Comparison of ENCODE assay signal across 24 cellular contexts in genomic region chr18:43559507-43559906, GRCh38.
"Had no signal": no experiment of that assay in that cellular context is flagged by ENCODE, and none has a peak within 500 bp of the region (broad histone marks: within the 10 kb centered on the region; RNA-seq: fewer than 3 reads in every experiment).

No MANE protein-coding gene starts in this region.

- H3K27ac Mint-ChIP-seq: activated CD4-positive, alpha-beta T cell treated with anti-CD3 and anti-CD28 coated beads, Interleukin-2, amount 10 ng/mL, durations not matched to agents 7 days and 5 days; activated CD8-positive, alpha-beta T cell treated with anti-CD3 and anti-CD28 coated beads for 36 hours; activated naive CD4-positive, alpha-beta T cell treated with anti-CD3 and anti-CD28 coated beads for 36 hours; activated naive CD4-positive, alpha-beta T cell treated with anti-CD3 and anti-CD28 coated beads, Interleukin-2, amount 50 U/mL, for 24 hours; activated naive CD8-positive, alpha-beta T cell treated with anti-CD3 and anti-CD28 coated beads for 36 hours; activated naive CD8-positive, alpha-beta T cell treated with anti-CD3 and anti-CD28 coated beads, Interleukin-2, amount 50 U/mL, for 24 hours; activated T-helper 17 cell treated with anti-CD3 and anti-CD28 coated beads, Interleukin-2, amount 50 U/mL, for 72 hours; WTC11 had no signal

- H3K4me3 Mint-ChIP-seq: activated CD4-positive, alpha-beta T cell treated with anti-CD3 and anti-CD28 coated beads, Interleukin-2, amount 10 ng/mL, durations not matched to agents 7 days and 5 days; activated CD8-positive, alpha-beta T cell treated with anti-CD3 and anti-CD28 coated beads for 36 hours; activated naive CD4-positive, alpha-beta T cell treated with anti-CD3 and anti-CD28 coated beads for 36 hours; activated naive CD4-positive, alpha-beta T cell treated with anti-CD3 and anti-CD28 coated beads, Interleukin-2, amount 50 U/mL, for 24 hours; activated naive CD8-positive, alpha-beta T cell treated with anti-CD3 and anti-CD28 coated beads for 36 hours; activated naive CD8-positive, alpha-beta T cell treated with anti-CD3 and anti-CD28 coated beads, Interleukin-2, amount 50 U/mL, for 24 hours; activated T-cell treated with anti-CD3 and anti-CD28 coated beads, Interleukin-2, amount 50 U/mL, for 4 hours; activated T-helper 17 cell treated with anti-CD3 and anti-CD28 coated beads, Interleukin-2, amount 50 U/mL, for 72 hours; WTC11 had no signal

- ATAC-seq: activated CD8-positive, alpha-beta T cell treated with anti-CD3 and anti-CD28 coated beads for 36 hours; activated naive CD8-positive, alpha-beta T cell treated with anti-CD3 and anti-CD28 coated beads, Interleukin-2, amount 50 U/mL, for 24 hours; activated T-cell treated with anti-CD3 and anti-CD28 coated beads, Interleukin-2, amount 50 U/mL, for 4 hours; activated T-helper 17 cell treated with anti-CD3 and anti-CD28 coated beads, Interleukin-2, amount 50 U/mL, for 72 hours; body of pancreas; WTC11 had no signal

- H3K36me3 Mint-ChIP-seq: activated naive CD4-positive, alpha-beta T cell treated with anti-CD3 and anti-CD28 coated beads, Interleukin-2, amount 50 U/mL, for 24 hours; activated naive CD8-positive, alpha-beta T cell treated with anti-CD3 and anti-CD28 coated beads for 36 hours had no signal

- H3K4me1 Mint-ChIP-seq: activated CD4-positive, alpha-beta T cell treated with anti-CD3 and anti-CD28 coated beads, Interleukin-2, amount 10 ng/mL, durations not matched to agents 7 days and 5 days; activated naive CD4-positive, alpha-beta T cell treated with anti-CD3 and anti-CD28 coated beads, Interleukin-2, amount 50 U/mL, for 24 hours; activated naive CD8-positive, alpha-beta T cell treated with anti-CD3 and anti-CD28 coated beads for 36 hours; activated naive CD8-positive, alpha-beta T cell treated with anti-CD3 and anti-CD28 coated beads, Interleukin-2, amount 50 U/mL, for 24 hours; activated T-helper 17 cell treated with anti-CD3 and anti-CD28 coated beads, Interleukin-2, amount 50 U/mL, for 72 hours had no signal

- H3K27me3 Mint-ChIP-seq: activated CD4-positive, alpha-beta T cell treated with anti-CD3 and anti-CD28 coated beads, Interleukin-2, amount 10 ng/mL, durations not matched to agents 7 days and 5 days; activated naive CD4-positive, alpha-beta T cell treated with anti-CD3 and anti-CD28 coated beads, Interleukin-2, amount 50 U/mL, for 24 hours; activated naive CD8-positive, alpha-beta T cell treated with anti-CD3 and anti-CD28 coated beads for 36 hours; activated T-helper 17 cell treated with anti-CD3 and anti-CD28 coated beads, Interleukin-2, amount 50 U/mL, for 72 hours had no signal

- DNase-seq: activated CD4-positive, alpha-beta T cell treated with anti-CD3 and anti-CD28 coated beads for 1 hour; activated CD4-positive, alpha-beta T cell treated with anti-CD3 and anti-CD28 coated beads for 4 hours; activated CD4-positive, alpha-beta T cell treated with anti-CD3 and anti-CD28 coated beads, Interleukin-2, amount 10 ng/mL, durations not matched to agents 7 days and 5 days; activated CD4-positive, alpha-beta T cell treated with anti-CD3 and anti-CD28 coated beads, Interleukin-2, amount 50 U/mL, for 4 hours; activated CD8-positive, alpha-beta memory T cell treated with anti-CD3 and anti-CD28 coated beads for 24 hours; activated CD8-positive, alpha-beta T cell treated with anti-CD3 and anti-CD28 coated beads for 36 hours; activated effector memory CD4-positive, alpha-beta T cell treated with Interleukin-2 at 50 U/mL for 16 hours; activated naive CD4-positive, alpha-beta T cell treated with anti-CD3 and anti-CD28 coated beads for 36 hours; activated naive CD8-positive, alpha-beta T cell treated with anti-CD3 and anti-CD28 coated beads for 36 hours; activated naive CD8-positive, alpha-beta T cell treated with anti-CD3 and anti-CD28 coated beads, Interleukin-2, amount 50 U/mL, for 24 hours; activated T-cell treated with anti-CD3 and anti-CD28 coated beads, Interleukin-2, amount 50 U/mL, for 4 hours; adrenal gland; amygdala; caudate nucleus; colonic mucosa; effector CD8-positive, alpha-beta T cell; foreskin fibroblast; head of caudate nucleus; hippocampal formation; T-helper 2 cell had no signal
